In genomic region chr11:14503023-14503422, GRCh38 we compare ENCODE assay signal across 1 cellular context.
A peak's percentile ranks its signal among the peaks of the same experiment; 100 is the strongest.
TF ChIP-seq lines count a peak whose summit lies in the region.

No MANE protein-coding gene starts in this region.

TF ChIP-seq in HEK293, 187 proteins besides CTCF, POLR2A, EP300 and RAD21:
- TF ChIP-seq PRDM10 (tag by site-specific recombination; IDR thresholded peaks at IDR 0.05), result peak; percentile 34; the same call in 1 of the 2 replicates
- no peak for TF ChIP-seq ZNF704 (tag by site-specific recombination; IDR thresholded peaks at IDR 0.05)
- TF ChIP-seq ZSCAN4 (tag by site-specific recombination; IDR thresholded peaks at IDR 0.05), result peak; percentile 69
